8 cellular contexts compared by ENCODE assay signal in genomic region chr17:66625321-66625767, GRCh38.
DNase-seq lines count a peak whose midpoint lies in the region; ATAC-seq and TF ChIP-seq lines count a peak whose summit lies in the region.

No MANE protein-coding gene starts in this region.

- H3K9me2 ChIP-seq in PC-9 (ENCODE audit: insufficient read depth) = no peaks in the 10 kb centered on the region

- H3K4me1 ChIP-seq in PC-9 (replicated peaks; ENCODE audit: insufficient read depth) (no peaks in the 10 kb centered on the region), spleen (peaks cover 0 to 7% (median 0%) of the 10 kb centered on the region in 6 donors)

- H3K79me2 ChIP-seq in PC-9 (ENCODE audit: low read depth) = no peaks in the 10 kb centered on the region

- H4K20me1 ChIP-seq in PC-9 (ENCODE audit: insufficient read depth) = no peaks in the 10 kb centered on the region

- H3K36me3 ChIP-seq in PC-9 (ENCODE audit: low read depth) = no peaks in the 10 kb centered on the region
- H3K36me3 ChIP-seq in spleen = no peaks in the 10 kb centered on the region

- 70 to 86% (median 77%) methylated on average over 2 of the region's 2 CpGs for WGBS in spleen, 5 donors

- H3K4me3 ChIP-seq in PC-9 (no peak overlapping the region), fibroblast of villous mesenchyme (ENCODE audit: low read depth, low read length) (no peak overlapping the region), spleen (no peak overlapping the region)

- no peaks in the 10 kb centered on the region for H3K9me3 ChIP-seq in PC-9 (ENCODE audit: insufficient read depth, low read depth)
- H3K9me3 ChIP-seq in spleen = no peaks in the 10 kb centered on the region

- H3K27ac ChIP-seq in PC-9 (no peak overlapping the region), spleen (no peak overlapping the region)

- CTCF ChIA-PET in HEK293T (lab: Yijun Ruan, JAX) = no interaction called here
- CTCF ChIA-PET in PC-9 (lab: Charles Lee) = interaction anchor here (0.5 kb wide), 1 partner anchor 437 kb away, joined by 5 read pairs; no protein-coding TSS in a partner anchor

- BruUV-seq in PC-9 (replicated peaks; lab: Mats Ljungman, UMichigan) = no TSS peak

- DNase-seq in AG09319 (ENCODE audit: extremely low read depth, low read depth) = no peak
- peak; percentile 46 for DNase-seq in HEK293T (ENCODE audit: extremely low spot score)
- no peak for DNase-seq in PC-9
- DNase-seq in fibroblast of villous mesenchyme (ENCODE audit: low read depth) = peak; percentile 46
- no peak for DNase-seq in spleen
- DNase-seq in activated CD8-positive, alpha-beta memory T cell treated with anti-CD3 and anti-CD28 coated beads, Interleukin-2, amount 50 U/mL, for 4 hours = no peak
- DNase-seq in activated T-cell treated with anti-CD3 and anti-CD28 coated beads for 4 hours = no peak

- H2AFZ ChIP-seq in PC-9 = no peak overlapping the region

- POLR2A ChIA-PET in HEK293T (lab: Yijun Ruan, JAX) = no interaction called here
- POLR2A ChIA-PET in PC-9 (lab: Charles Lee; ENCODE audit: unreplicated experiment) = no interaction called here

- 0 out of 2 replicates have a peak, but pooled peaks cover 4% of the 10 kb centered on the region for H3F3A ChIP-seq in PC-9 (ENCODE audit: insufficient read depth, low read depth)

- no peak for TF ChIP-seq POLR2A in spleen (IDR thresholded peaks at IDR 0.05)

- ATAC-seq in HG02642 (IDR thresholded peaks at IDR 0.05; ENCODE audit: poor library complexity, unreplicated experiment) = no peak

- H3K27me3 ChIP-seq in PC-9 (ENCODE audit: insufficient read depth, low read depth) (no peaks in the 10 kb centered on the region), spleen (replicated peaks in 1 of 7) (no peaks in the 10 kb centered on the region)

- H3K4me2 ChIP-seq in PC-9 = no peak overlapping the region

- peak; percentile 30 for TF ChIP-seq CTCF in AG09319 (IDR thresholded peaks at IDR 0.05; ENCODE audit: low read depth, low read length)
- peak; percentile 74 for TF ChIP-seq CTCF in PC-9 (conservative IDR thresholded peaks at IDR 0.05)
- peak; percentile 59 for TF ChIP-seq CTCF in fibroblast of villous mesenchyme (IDR thresholded peaks at IDR 0.05; ENCODE audit: insufficient read depth, low read depth, low read length)
- peak in 7 of 11 experiments; percentile 13 to 48 (median 46) for TF ChIP-seq CTCF in spleen (IDR thresholded peaks at IDR 0.05 in 8 of 11, conservative IDR thresholded peaks at IDR 0.05 in 3 of 11)

- intact Hi-C loops in PC-9 (cut with micrococcal nuclease; ENCODE audit: unreplicated experiment) = loop anchor here (1.0 kb wide), 2 partner anchors 321 to 370 kb away; no protein-coding TSS in a partner anchor
- intact Hi-C loops in spleen (cut with DNase I; ENCODE audit: low total_unique reads) = no loop called here

TF ChIP-seq in HEK293T, 16 proteins besides CTCF, POLR2A, EP300 and RAD21:
- TF ChIP-seq FOXK2 (IDR thresholded peaks at IDR 0.05) (no peak), ARNT (IDR thresholded peaks at IDR 0.05) (no peak), TARDBP (IDR thresholded peaks at IDR 0.05) (no peak), BHLHE40 (IDR thresholded peaks at IDR 0.05; ENCODE audit: borderline replicate concordance) (no peak), FOXM1 (IDR thresholded peaks at IDR 0.05; ENCODE audit: borderline replicate concordance) (no peak), ELF4 (IDR thresholded peaks at IDR 0.05) (no peak), L3MBTL2 (conservative IDR thresholded peaks at IDR 0.05) (no peak), ZNF384 (IDR thresholded peaks at IDR 0.05) (no peak), SUZ12 (IDR thresholded peaks at IDR 0.05) (no peak), FOXA1 (IDR thresholded peaks at IDR 0.05) (no peak), CTBP1 (IDR thresholded peaks at IDR 0.05; ENCODE audit: borderline replicate concordance) (no peak), NFRKB (IDR thresholded peaks at IDR 0.05) (no peak), PKNOX1 (IDR thresholded peaks at IDR 0.05) (no peak), LEF1 (IDR thresholded peaks at IDR 0.05; ENCODE audit: borderline replicate concordance) (no peak), HDGF (IDR thresholded peaks at IDR 0.05; ENCODE audit: borderline replicate concordance) (no peak), SP1 (IDR thresholded peaks at IDR 0.05) (no peak)
TF ChIP-seq in HEK293T: peak in this region for 0.

Comparison
In these comparisons a context has a peak if more than half of its experiments do, and no peak if none do; other contexts are left out.
1. DNase-seq: peak in HEK293T (single experiment) and fibroblast of villous mesenchyme (single experiment); none in AG09319 (single experiment), PC-9 (0 of 2), spleen (single experiment), activated CD8-positive, alpha-beta memory T cell treated with anti-CD3 and anti-CD28 coated beads, Interleukin-2, amount 50 U/mL, for 4 hours (single experiment) and activated T-cell treated with anti-CD3 and anti-CD28 coated beads for 4 hours (single experiment).
2. Peak in every context shown above with its lines, with median percentiles within 50 percentile points of each other: CTCF ChIP-seq.